1 cellular context compared by ENCODE assay signal in the genomic region with DNA sequence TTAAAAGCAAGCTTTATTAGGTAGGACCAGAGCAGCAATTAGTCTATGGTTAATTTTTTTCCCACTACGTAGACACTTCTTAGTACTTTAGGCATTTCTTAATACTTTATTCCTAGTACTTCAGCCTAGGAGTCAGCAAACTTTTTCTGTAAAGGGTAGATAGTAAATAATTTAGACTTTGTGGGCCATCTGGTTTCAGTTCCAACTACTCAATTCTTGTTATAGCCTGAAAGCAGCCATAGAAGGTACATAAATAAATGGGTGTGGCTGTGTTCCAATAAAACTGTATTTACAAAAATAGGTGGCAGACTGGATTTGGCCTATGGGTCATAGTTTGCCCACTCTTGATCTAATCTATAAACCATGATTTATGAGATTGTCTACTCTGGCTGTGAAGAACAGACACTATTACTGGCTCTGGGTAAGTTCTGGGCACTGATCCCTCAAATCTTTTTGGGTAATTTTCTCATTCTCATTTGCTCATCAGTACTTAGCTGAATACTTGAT.
TF ChIP-seq lines count a peak whose summit lies in the region.

No MANE protein-coding gene starts in this region.

TF ChIP-seq in WTC11, 78 proteins besides CTCF, POLR2A, EP300 and RAD21 (continued from another document):
- TF ChIP-seq, protein P1, sequence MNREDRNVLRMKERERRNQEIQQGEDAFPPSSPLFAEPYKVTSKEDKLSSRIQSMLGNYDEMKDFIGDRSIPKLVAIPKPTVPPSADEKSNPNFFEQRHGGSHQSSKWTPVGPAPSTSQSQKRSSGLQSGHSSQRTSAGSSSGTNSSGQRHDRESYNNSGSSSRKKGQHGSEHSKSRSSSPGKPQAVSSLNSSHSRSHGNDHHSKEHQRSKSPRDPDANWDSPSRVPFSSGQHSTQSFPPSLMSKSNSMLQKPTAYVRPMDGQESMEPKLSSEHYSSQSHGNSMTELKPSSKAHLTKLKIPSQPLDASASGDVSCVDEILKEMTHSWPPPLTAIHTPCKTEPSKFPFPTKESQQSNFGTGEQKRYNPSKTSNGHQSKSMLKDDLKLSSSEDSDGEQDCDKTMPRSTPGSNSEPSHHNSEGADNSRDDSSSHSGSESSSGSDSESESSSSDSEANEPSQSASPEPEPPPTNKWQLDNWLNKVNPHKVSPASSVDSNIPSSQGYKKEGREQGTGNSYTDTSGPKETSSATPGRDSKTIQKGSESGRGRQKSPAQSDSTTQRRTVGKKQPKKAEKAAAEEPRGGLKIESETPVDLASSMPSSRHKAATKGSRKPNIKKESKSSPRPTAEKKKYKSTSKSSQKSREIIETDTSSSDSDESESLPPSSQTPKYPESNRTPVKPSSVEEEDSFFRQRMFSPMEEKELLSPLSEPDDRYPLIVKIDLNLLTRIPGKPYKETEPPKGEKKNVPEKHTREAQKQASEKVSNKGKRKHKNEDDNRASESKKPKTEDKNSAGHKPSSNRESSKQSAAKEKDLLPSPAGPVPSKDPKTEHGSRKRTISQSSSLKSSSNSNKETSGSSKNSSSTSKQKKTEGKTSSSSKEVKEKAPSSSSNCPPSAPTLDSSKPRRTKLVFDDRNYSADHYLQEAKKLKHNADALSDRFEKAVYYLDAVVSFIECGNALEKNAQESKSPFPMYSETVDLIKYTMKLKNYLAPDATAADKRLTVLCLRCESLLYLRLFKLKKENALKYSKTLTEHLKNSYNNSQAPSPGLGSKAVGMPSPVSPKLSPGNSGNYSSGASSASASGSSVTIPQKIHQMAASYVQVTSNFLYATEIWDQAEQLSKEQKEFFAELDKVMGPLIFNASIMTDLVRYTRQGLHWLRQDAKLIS (CRISPR knock-in tag; IDR thresholded peaks at IDR 0.05; ENCODE audit: borderline replicate concordance), result no peak
- no peak for TF ChIP-seq JAZF1 (CRISPR knock-in tag; IDR thresholded peaks at IDR 0.05)
- TF ChIP-seq TCF7 (CRISPR knock-in tag; IDR thresholded peaks at IDR 0.05; ENCODE audit: low read depth), result no peak
- TF ChIP-seq, protein P2, sequence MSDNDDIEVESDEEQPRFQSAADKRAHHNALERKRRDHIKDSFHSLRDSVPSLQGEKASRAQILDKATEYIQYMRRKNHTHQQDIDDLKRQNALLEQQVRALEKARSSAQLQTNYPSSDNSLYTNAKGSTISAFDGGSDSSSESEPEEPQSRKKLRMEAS (CRISPR knock-in tag; IDR thresholded peaks at IDR 0.05), result no peak
- TF ChIP-seq, protein P3, sequence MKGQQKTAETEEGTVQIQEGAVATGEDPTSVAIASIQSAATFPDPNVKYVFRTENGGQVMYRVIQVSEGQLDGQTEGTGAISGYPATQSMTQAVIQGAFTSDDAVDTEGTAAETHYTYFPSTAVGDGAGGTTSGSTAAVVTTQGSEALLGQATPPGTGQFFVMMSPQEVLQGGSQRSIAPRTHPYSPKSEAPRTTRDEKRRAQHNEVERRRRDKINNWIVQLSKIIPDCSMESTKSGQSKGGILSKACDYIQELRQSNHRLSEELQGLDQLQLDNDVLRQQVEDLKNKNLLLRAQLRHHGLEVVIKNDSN (CRISPR knock-in tag; IDR thresholded peaks at IDR 0.05), result no peak
- TF ChIP-seq, protein P4, sequence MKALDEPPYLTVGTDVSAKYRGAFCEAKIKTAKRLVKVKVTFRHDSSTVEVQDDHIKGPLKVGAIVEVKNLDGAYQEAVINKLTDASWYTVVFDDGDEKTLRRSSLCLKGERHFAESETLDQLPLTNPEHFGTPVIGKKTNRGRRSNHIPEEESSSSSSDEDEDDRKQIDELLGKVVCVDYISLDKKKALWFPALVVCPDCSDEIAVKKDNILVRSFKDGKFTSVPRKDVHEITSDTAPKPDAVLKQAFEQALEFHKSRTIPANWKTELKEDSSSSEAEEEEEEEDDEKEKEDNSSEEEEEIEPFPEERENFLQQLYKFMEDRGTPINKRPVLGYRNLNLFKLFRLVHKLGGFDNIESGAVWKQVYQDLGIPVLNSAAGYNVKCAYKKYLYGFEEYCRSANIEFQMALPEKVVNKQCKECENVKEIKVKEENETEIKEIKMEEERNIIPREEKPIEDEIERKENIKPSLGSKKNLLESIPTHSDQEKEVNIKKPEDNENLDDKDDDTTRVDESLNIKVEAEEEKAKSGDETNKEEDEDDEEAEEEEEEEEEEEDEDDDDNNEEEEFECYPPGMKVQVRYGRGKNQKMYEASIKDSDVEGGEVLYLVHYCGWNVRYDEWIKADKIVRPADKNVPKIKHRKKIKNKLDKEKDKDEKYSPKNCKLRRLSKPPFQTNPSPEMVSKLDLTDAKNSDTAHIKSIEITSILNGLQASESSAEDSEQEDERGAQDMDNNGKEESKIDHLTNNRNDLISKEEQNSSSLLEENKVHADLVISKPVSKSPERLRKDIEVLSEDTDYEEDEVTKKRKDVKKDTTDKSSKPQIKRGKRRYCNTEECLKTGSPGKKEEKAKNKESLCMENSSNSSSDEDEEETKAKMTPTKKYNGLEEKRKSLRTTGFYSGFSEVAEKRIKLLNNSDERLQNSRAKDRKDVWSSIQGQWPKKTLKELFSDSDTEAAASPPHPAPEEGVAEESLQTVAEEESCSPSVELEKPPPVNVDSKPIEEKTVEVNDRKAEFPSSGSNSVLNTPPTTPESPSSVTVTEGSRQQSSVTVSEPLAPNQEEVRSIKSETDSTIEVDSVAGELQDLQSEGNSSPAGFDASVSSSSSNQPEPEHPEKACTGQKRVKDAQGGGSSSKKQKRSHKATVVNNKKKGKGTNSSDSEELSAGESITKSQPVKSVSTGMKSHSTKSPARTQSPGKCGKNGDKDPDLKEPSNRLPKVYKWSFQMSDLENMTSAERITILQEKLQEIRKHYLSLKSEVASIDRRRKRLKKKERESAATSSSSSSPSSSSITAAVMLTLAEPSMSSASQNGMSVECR (CRISPR knock-in tag; IDR thresholded peaks at IDR 0.05; ENCODE audit: borderline replicate concordance), result no peak
- TF ChIP-seq TEAD1 (CRISPR knock-in tag; IDR thresholded peaks at IDR 0.05), result no peak
- TF ChIP-seq CBFB (CRISPR knock-in tag; IDR thresholded peaks at IDR 0.05; ENCODE audit: low read depth), result no peak
- TF ChIP-seq, protein P5, sequence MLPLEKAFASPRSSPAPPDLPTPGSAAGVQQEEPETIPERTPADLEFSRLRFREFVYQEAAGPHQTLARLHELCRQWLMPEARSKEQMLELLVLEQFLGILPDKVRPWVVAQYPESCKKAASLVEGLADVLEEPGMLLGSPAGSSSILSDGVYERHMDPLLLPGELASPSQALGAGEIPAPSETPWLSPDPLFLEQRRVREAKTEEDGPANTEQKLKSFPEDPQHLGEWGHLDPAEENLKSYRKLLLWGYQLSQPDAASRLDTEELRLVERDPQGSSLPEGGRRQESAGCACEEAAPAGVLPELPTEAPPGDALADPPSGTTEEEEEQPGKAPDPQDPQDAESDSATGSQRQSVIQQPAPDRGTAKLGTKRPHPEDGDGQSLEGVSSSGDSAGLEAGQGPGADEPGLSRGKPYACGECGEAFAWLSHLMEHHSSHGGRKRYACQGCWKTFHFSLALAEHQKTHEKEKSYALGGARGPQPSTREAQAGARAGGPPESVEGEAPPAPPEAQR (CRISPR knock-in tag; IDR thresholded peaks at IDR 0.05), result no peak
- TF ChIP-seq ZNF219 (CRISPR knock-in tag; IDR thresholded peaks at IDR 0.05; ENCODE audit: borderline replicate concordance), result no peak
- TF ChIP-seq, protein P6, sequence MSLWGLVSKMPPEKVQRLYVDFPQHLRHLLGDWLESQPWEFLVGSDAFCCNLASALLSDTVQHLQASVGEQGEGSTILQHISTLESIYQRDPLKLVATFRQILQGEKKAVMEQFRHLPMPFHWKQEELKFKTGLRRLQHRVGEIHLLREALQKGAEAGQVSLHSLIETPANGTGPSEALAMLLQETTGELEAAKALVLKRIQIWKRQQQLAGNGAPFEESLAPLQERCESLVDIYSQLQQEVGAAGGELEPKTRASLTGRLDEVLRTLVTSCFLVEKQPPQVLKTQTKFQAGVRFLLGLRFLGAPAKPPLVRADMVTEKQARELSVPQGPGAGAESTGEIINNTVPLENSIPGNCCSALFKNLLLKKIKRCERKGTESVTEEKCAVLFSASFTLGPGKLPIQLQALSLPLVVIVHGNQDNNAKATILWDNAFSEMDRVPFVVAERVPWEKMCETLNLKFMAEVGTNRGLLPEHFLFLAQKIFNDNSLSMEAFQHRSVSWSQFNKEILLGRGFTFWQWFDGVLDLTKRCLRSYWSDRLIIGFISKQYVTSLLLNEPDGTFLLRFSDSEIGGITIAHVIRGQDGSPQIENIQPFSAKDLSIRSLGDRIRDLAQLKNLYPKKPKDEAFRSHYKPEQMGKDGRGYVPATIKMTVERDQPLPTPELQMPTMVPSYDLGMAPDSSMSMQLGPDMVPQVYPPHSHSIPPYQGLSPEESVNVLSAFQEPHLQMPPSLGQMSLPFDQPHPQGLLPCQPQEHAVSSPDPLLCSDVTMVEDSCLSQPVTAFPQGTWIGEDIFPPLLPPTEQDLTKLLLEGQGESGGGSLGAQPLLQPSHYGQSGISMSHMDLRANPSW (CRISPR knock-in tag; conservative IDR thresholded peaks at IDR 0.05; ENCODE audit: low read depth), result no peak
- no peak for TF ChIP-seq FOXJ3 (CRISPR knock-in tag; IDR thresholded peaks at IDR 0.05; ENCODE audit: borderline replicate concordance)
